In the genomic region with DNA sequence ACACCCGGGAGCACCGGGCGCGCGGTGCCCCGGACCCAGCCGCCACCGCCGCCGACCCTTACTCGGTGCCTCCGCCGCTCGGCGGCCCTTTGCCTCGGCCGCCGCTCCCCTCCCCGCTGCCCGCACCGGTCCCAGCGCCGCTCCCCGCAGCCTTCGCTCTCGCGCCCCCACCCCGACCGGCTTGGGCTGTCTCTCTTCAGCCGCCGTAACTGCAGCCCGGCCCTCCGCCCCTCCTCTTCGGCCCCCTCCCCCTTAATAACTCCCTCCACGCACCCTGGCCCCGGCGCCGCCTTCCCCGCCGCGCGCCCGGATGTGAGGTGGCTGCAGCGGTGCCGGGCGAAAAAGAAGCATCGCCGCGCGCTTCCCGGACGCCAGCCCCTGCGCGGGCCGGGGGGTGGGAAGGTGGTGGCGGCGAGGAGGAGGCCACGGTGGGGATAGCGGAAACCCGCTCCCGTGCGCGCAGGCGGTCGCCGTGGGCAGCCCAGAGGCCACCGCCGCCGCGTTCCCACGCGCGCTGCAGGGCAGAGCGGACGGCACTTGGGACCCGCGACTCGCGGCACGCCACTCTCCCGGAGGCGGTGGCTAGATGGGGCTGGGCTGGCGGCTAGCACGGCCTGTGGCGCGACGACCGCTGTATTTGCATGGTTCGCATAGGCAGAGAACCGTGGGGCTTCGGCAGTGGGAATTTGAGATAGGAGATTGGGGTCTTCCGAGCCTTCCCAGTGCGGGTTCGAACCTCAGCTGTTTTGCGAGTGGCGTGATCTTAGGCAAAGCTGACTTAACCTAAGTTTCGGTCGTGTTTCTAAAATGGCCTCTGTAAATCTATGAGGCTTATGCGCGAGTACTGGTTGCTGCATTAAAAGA, we compare ENCODE assay signal across 8 cellular contexts. TPM values are rescaled to one million over a fixed set of nuclear protein-coding genes. Genes with fewer than 3 reads are reported as not detected.
DNase-seq lines count a peak whose midpoint lies in the region; ATAC-seq and TF ChIP-seq lines count a peak whose summit lies in the region.

A gene with protein sequence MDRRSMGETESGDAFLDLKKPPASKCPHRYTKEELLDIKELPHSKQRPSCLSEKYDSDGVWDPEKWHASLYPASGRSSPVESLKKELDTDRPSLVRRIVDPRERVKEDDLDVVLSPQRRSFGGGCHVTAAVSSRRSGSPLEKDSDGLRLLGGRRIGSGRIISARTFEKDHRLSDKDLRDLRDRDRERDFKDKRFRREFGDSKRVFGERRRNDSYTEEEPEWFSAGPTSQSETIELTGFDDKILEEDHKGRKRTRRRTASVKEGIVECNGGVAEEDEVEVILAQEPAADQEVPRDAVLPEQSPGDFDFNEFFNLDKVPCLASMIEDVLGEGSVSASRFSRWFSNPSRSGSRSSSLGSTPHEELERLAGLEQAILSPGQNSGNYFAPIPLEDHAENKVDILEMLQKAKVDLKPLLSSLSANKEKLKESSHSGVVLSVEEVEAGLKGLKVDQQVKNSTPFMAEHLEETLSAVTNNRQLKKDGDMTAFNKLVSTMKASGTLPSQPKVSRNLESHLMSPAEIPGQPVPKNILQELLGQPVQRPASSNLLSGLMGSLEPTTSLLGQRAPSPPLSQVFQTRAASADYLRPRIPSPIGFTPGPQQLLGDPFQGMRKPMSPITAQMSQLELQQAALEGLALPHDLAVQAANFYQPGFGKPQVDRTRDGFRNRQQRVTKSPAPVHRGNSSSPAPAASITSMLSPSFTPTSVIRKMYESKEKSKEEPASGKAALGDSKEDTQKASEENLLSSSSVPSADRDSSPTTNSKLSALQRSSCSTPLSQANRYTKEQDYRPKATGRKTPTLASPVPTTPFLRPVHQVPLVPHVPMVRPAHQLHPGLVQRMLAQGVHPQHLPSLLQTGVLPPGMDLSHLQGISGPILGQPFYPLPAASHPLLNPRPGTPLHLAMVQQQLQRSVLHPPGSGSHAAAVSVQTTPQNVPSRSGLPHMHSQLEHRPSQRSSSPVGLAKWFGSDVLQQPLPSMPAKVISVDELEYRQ (minus strand): TSS at position 211 of the 864 bp plus-strand sequence. CDS start 1,124 bp downstream, outside the sequence.

- peak; percentile 19 for ATAC-seq in GM18520 (IDR thresholded peaks at IDR 0.05; ENCODE audit: unreplicated experiment)
- peak; percentile 41 for ATAC-seq in HG03135 (IDR thresholded peaks at IDR 0.05; ENCODE audit: unreplicated experiment)
- ATAC-seq in left lung = peak; percentile 94

- no peaks in the 10 kb centered on the region for H3K27me3 ChIP-seq in left lung

- no peak for TF ChIP-seq CTCF in left lung (IDR thresholded peaks at IDR 0.05)

- peak within 1 kb of the TSS; percentile 56 to 83 for H3K4me3 ChIP-seq in left lung

- H3K4me1 ChIP-seq in left lung = peaks cover 16 to 32% of the 10 kb centered on the region in 2 donors

- H3K36me3 ChIP-seq in left lung = peaks cover 0 to 32% of the 10 kb centered on the region in 2 donors

- intact Hi-C loops in left lung (cut with DNase I) = no loop called here

- peak; percentile 44 for DNase-seq in A172 (ENCODE audit: low spot score)
- peak; percentile 51 for DNase-seq in NCI-H510A treated with DMSO at 0.1 percent for 48 hours (lab: John Stamatoyannopoulos, UW)
- peak; percentile 84 for DNase-seq in activated CD4-positive, alpha-beta T cell treated with anti-CD3 and anti-CD28 coated beads, Interleukin-2, amount 50 U/mL, for 1 hour
- DNase-seq in cortex of kidney (lab: John Stamatoyannopoulos, UW) = peak; percentile 49
- DNase-seq in left lung = peak; percentile 89 to 96
- DNase-seq in stimulated activated CD4-positive, alpha-beta T cell treated with anti-CD3 and anti-CD28 coated beads, Interleukin-2, amount 100 ng/mL, for 24 hours = peak; percentile 86 to 87

- peak within 1 kb of the TSS; percentile 96 to 99 for H3K27ac ChIP-seq in left lung

- H3K9me3 ChIP-seq in left lung = no peaks in the 10 kb centered on the region

RNA-seq across cellular contexts. Expression of the gene that starts here (rescaled TPM):
- total RNA-seq in A172 (2014; rRNA removed; shearing (Covaris generic)) = 5.8 and 6.2 TPM in 2 replicates
- 10 to 100 TPM; 23.2 to 25.4 TPM for total RNA-seq in left lung

Comparison
In these comparisons a context has a peak if more than half of its experiments do, and no peak if none do; other contexts are left out.
1. Peak in every context shown above with its lines: DNase-seq, ATAC-seq, H3K4me3 ChIP-seq and H3K27ac ChIP-seq.
2. ATAC-seq: peak in every context shown above with its lines; median percentile 94 in left lung; 41 in HG03135; 19 in GM18520.